ENCODE assay signal across 27 cellular contexts in the genomic region with DNA sequence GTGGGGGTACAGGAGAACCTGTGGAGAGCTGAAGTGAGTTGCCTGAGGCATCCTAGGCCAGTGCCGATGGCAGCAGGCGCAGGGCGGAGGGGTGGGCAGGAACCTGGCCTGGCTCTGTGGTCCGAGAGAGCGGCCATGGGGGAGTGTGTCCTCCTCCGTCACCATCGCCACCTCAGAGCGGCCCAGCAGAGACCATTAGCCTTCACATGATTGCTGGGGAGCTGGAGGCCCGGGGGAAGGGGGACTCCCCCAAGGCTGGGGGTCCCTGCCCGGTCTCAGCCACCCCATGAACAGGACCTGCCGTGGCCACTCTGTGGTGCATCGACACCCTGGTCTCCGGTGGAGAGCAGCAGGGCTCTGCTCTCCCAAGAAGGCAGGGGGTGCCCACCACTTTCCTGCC. TPM values are rescaled to one million over a fixed set of nuclear protein-coding genes. Genes with fewer than 3 reads are reported as not detected.
"Had no signal": no experiment of that assay in that cellular context is flagged by ENCODE, and none has a peak within 500 bp of the region (broad histone marks: within the 10 kb centered on the region; RNA-seq: fewer than 3 reads in every experiment).

No MANE protein-coding gene starts in this region.

- H3K4me1 Mint-ChIP-seq: endodermal cell; neural crest cell; stimulated activated effector memory CD8-positive, alpha-beta T cell treated with anti-CD3 and anti-CD28 coated beads, Interleukin-12 subunit alpha, Interleukin-12 subunit beta, amount 100 ng/mL, for 72 hours had no signal

- H3K27ac ChIP-seq: dorsolateral prefrontal cortex, epithelial cell of prostate, gastrocnemius medialis, lower lobe of right lung, prostate gland, sigmoid colon, testis, tibial artery, upper lobe of left lung had no signal

- DNase-seq: effector CD4-positive, alpha-beta T cell; endodermal cell; gastrocnemius medialis; left ventricle myocardium superior; lower lobe of right lung; naive B cell; sigmoid colon; stimulated activated CD4-positive, alpha-beta T cell treated with anti-CD3 and anti-CD28 coated beads, Interleukin-2, amount 100 ng/mL, for 24 hours; stimulated activated CD4-positive, alpha-beta T cell treated with anti-CD3 and anti-CD28 coated beads, Interleukin-4, amount 100 ng/mL, for 24 hours; stimulated activated naive CD4-positive, alpha-beta T cell treated with Interleukin-2 at 50 U/mL for 16 hours; stomach; tibial artery; upper lobe of left lung had no signal

- H3K36me3 Mint-ChIP-seq: naive B cell; natural killer cell treated with Interleukin-12 subunit alpha and Interleukin-12 subunit beta and Interleukin-15 and Interleukin-18, amount 100 ng/mL, for 72 hours; stimulated activated effector memory CD8-positive, alpha-beta T cell treated with anti-CD3 and anti-CD28 coated beads, Interleukin-12 subunit alpha, Interleukin-12 subunit beta, amount 100 ng/mL, for 72 hours had no signal

- H3K36me3 ChIP-seq: gastrocnemius medialis, lower lobe of right lung, prostate gland, upper lobe of left lung had no signal

- H3K27ac Mint-ChIP-seq: endodermal cell; naive B cell; natural killer cell treated with Interleukin-12 subunit alpha and Interleukin-12 subunit beta and Interleukin-15 and Interleukin-18, amount 100 ng/mL, for 72 hours; stimulated activated effector memory CD8-positive, alpha-beta T cell treated with anti-CD3 and anti-CD28 coated beads, Interleukin-12 subunit alpha, Interleukin-12 subunit beta, amount 100 ng/mL, for 72 hours had no signal

- H3K27me3 Mint-ChIP-seq: naive B cell; natural killer cell treated with Interleukin-12 subunit alpha and Interleukin-12 subunit beta and Interleukin-15 and Interleukin-18, amount 100 ng/mL, for 72 hours had no signal

- H3K4me3 Mint-ChIP-seq: endodermal cell; naive B cell; natural killer cell treated with Interleukin-12 subunit alpha and Interleukin-12 subunit beta and Interleukin-15 and Interleukin-18, amount 100 ng/mL, for 72 hours; neural crest cell; stimulated activated effector memory CD8-positive, alpha-beta T cell treated with anti-CD3 and anti-CD28 coated beads, Interleukin-12 subunit alpha, Interleukin-12 subunit beta, amount 100 ng/mL, for 72 hours had no signal

- H3K9me3 Mint-ChIP-seq: endodermal cell; naive B cell; natural killer cell treated with Interleukin-12 subunit alpha and Interleukin-12 subunit beta and Interleukin-15 and Interleukin-18, amount 100 ng/mL, for 72 hours; neural crest cell; stimulated activated effector memory CD8-positive, alpha-beta T cell treated with anti-CD3 and anti-CD28 coated beads, Interleukin-12 subunit alpha, Interleukin-12 subunit beta, amount 100 ng/mL, for 72 hours had no signal

- H3K9me3 ChIP-seq: gastrocnemius medialis, lower lobe of right lung, prostate gland, sigmoid colon, stomach, testis, tibial artery, upper lobe of left lung had no signal

- ATAC-seq: esophagus mucosa; gastrocnemius medialis; left ventricle myocardium superior; lower lobe of right lung; natural killer cell treated with Interleukin-12 subunit alpha and Interleukin-12 subunit beta and Interleukin-15 and Interleukin-18, amount 100 ng/mL, for 72 hours; right cardiac atrium; stimulated activated effector memory CD8-positive, alpha-beta T cell treated with anti-CD3 and anti-CD28 coated beads, Interleukin-12 subunit alpha, Interleukin-12 subunit beta, amount 100 ng/mL, for 72 hours had no signal

- H3K4me3 ChIP-seq: dorsolateral prefrontal cortex, gastrocnemius medialis, lower lobe of right lung, prostate gland, sigmoid colon, stomach, testis, tibial artery, upper lobe of left lung had no signal

- H3K27me3 ChIP-seq: dorsolateral prefrontal cortex, gastrocnemius medialis, sigmoid colon, stomach, testis, tibial artery, upper lobe of left lung had no signal

- H3K4me1 ChIP-seq: gastrocnemius medialis, lower lobe of right lung, prostate gland had no signal

RNA-seq across cellular contexts. Expression of gene OMP, which starts 4.1 kb away (rescaled TPM):
- total RNA-seq: esophagus mucosa; gastrocnemius medialis; glomerular endothelial cell; left ventricle myocardium superior; lower lobe of right lung; mesenteric fat pad; natural killer cell treated with Interleukin-12 subunit alpha and Interleukin-12 subunit beta and Interleukin-15 and Interleukin-18, amount 100 ng/mL, for 72 hours; neural crest cell; osteocyte; right cardiac atrium; subcutaneous adipose tissue had no signal
- polyA plus RNA-seq: keratinocyte, right cardiac atrium had no signal

RNA-seq across cellular contexts. Expression of gene MYO7A, which starts 21.3 kb away (rescaled TPM):
- total RNA-seq: osteocyte had no signal
